Comparison of ENCODE assay signal across 14 cellular contexts in the genomic region with DNA sequence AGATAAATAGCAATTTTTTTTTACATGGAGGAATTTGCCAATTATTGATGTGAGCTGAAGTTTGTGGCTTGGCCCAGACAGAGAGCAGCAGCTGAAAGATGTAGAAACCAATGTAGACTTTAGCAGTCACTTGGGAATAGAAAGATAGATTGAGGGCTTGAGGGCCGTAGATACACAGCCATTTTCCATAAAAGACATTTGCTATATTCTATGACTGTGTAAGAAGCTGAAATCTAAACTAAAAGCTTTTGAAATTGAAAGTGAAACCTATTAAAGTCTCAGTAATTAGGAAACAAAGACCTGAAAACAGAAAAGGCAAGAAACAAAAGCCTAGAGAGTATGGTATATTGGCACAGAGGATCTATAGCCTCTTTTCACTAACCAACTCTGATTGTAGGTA.
A peak's percentile ranks its signal among the peaks of the same experiment; 100 is the strongest.
DNase-seq lines count a peak whose midpoint lies in the region; ATAC-seq and TF ChIP-seq lines count a peak whose summit lies in the region.
"Had no signal": no experiment of that assay in that cellular context is flagged by ENCODE, and none has a peak within 500 bp of the region (broad histone marks: within the 10 kb centered on the region; RNA-seq: fewer than 3 reads in every experiment).

No MANE protein-coding gene starts in this region.

- no peaks in the 10 kb centered on the region for H3K9me3 ChIP-seq in BE2C

- H3K27me3 ChIP-seq in BE2C: no peaks in the 10 kb centered on the region

- no peak for TF ChIP-seq CTCF in BE2C (IDR thresholded peaks at IDR 0.05; ENCODE audit: low read depth, low read length)

- H3K36me3 ChIP-seq in BE2C: no peaks in the 10 kb centered on the region

- DNase-seq in fibroblast of peridontal ligament (ENCODE audit: extremely low read depth) (peak; percentile 92), cardiac septum (ENCODE audit: low spot score) (no peak), NCI-H510A (lab: John Stamatoyannopoulos, UW) (no peak), BE2C (no peak)
- DNase-seq in activated CD4-positive, alpha-beta T cell treated with anti-CD3 and anti-CD28 coated beads for 1 hour: no peak
- DNase-seq: activated CD4-positive, alpha-beta T cell treated with anti-CD3 and anti-CD28 coated beads, Interleukin-2, amount 50 U/mL, for 48 hours; foreskin melanocyte; mammary epithelial cell; NCI-H1930; stimulated activated naive CD8-positive, alpha-beta T cell treated with anti-CD3 and anti-CD28 coated beads, Interleukin-15, amount 100 ng/mL, for 72 hours had no signal

- peak; percentile 95 for ATAC-seq in GM18519 (IDR thresholded peaks at IDR 0.05; ENCODE audit: low FRiP score, unreplicated experiment)
- ATAC-seq in GM21619 (IDR thresholded peaks at IDR 0.05; ENCODE audit: unreplicated experiment): peak; percentile 90
- ATAC-seq in HG03196 (IDR thresholded peaks at IDR 0.05; ENCODE audit: unreplicated experiment): peak; percentile 94
- ATAC-seq: Right ventricle myocardium inferior; stimulated activated naive CD8-positive, alpha-beta T cell treated with anti-CD3 and anti-CD28 coated beads, Interleukin-15, amount 100 ng/mL, for 72 hours had no signal

- H3K4me1 ChIP-seq in BE2C: no peaks in the 10 kb centered on the region

- intact Hi-C loops in cardiac septum (cut with DNase I): no loop called here

- no peak overlapping the region for H3K4me3 ChIP-seq in BE2C (ENCODE audit: low read depth, low read length)
